Comparison of ENCODE assay signal across 11 cellular contexts in genomic region chr7:77427996-77428603, GRCh38. TPM values are rescaled to one million over a fixed set of nuclear protein-coding genes. Genes with fewer than 3 reads are reported as not detected.
A peak's percentile ranks its signal among the peaks of the same experiment; 100 is the strongest.
DNase-seq lines count a peak whose midpoint lies in the region; ATAC-seq and TF ChIP-seq lines count a peak whose summit lies in the region.
"Had no signal": no experiment of that assay in that cellular context is flagged by ENCODE, and none has a peak within 500 bp of the region (broad histone marks: within the 10 kb centered on the region; RNA-seq: fewer than 3 reads in every experiment).

No MANE protein-coding gene starts in this region.

- ATAC-seq in foreskin keratinocyte = peak; percentile 32
- ATAC-seq: body of pancreas had no signal

- H3K27ac Mint-ChIP-seq in activated naive CD4-positive, alpha-beta T cell treated with anti-CD3 and anti-CD28 coated beads for 36 hours = peak overlapping the region; percentile 10
- peak overlapping the region; percentile 33 for H3K27ac Mint-ChIP-seq in stimulated activated naive CD8-positive, alpha-beta T cell treated with anti-CD3 and anti-CD28 coated beads, Interleukin-15, Interleukin-2, amounts not matched to agents 100 ng/mL and 50 ng/mL, for 24 hours

- CTCF ChIA-PET in activated naive CD4-positive, alpha-beta T cell treated with anti-CD3 and anti-CD28 coated beads for 36 hours (lab: Charles Lee) = interaction anchor here (0.5 to 1.8 kb wide), 3 partner anchors 10 to 234 kb away, joined by 4 to 10 read pairs (median 5); no protein-coding TSS in a partner anchor

- peak overlapping the region; percentile 36 for H3K4me3 Mint-ChIP-seq in activated naive CD4-positive, alpha-beta T cell treated with anti-CD3 and anti-CD28 coated beads for 36 hours
- H3K4me3 Mint-ChIP-seq in stimulated activated naive CD8-positive, alpha-beta T cell treated with anti-CD3 and anti-CD28 coated beads, Interleukin-15, Interleukin-2, amounts not matched to agents 100 ng/mL and 50 ng/mL, for 24 hours = no peak overlapping the region

- H3K27ac ChIP-seq in foreskin keratinocyte = peak overlapping the region; percentile 51

- DNase-seq in activated naive CD4-positive, alpha-beta T cell treated with anti-CD3 and anti-CD28 coated beads for 36 hours = peak; percentile 47
- DNase-seq in activated naive CD4-positive, alpha-beta T cell (lab: John Stamatoyannopoulos, UW) = no peak
- DNase-seq in T1000 (lab: John Stamatoyannopoulos, UW) = peak; percentile 11
- peak in 1 of 2 donors; percentile 52 for DNase-seq in foreskin keratinocyte
- no peak for DNase-seq in ureter (ENCODE audit: low spot score)
- DNase-seq in SIG-M5 (lab: John Stamatoyannopoulos, UW) = no peak
- DNase-seq in NCI-H1930 (lab: John Stamatoyannopoulos, UW) = no peak
- DNase-seq: NK-92 treated with Interleukin-12 subunit alpha and Interleukin-12 subunit beta, amount 100 ng/mL, for 24 hours; pancreas had no signal

- TF ChIP-seq CTCF in foreskin keratinocyte (conservative IDR thresholded peaks at IDR 0.05) = no peak

- peaks cover 31% of the 10 kb centered on the region for H3K4me1 ChIP-seq in foreskin keratinocyte
- H3K4me1 ChIP-seq: body of pancreas, pancreas had no signal

- H3K27me3 Mint-ChIP-seq in activated naive CD4-positive, alpha-beta T cell treated with anti-CD3 and anti-CD28 coated beads for 36 hours (ENCODE audit: low read depth) = peaks cover 2% of the 10 kb centered on the region
- peaks cover 3% of the 10 kb centered on the region for H3K27me3 Mint-ChIP-seq in stimulated activated naive CD8-positive, alpha-beta T cell treated with anti-CD3 and anti-CD28 coated beads, Interleukin-15, Interleukin-2, amounts not matched to agents 100 ng/mL and 50 ng/mL, for 24 hours

- H3K9me3 Mint-ChIP-seq in activated naive CD4-positive, alpha-beta T cell treated with anti-CD3 and anti-CD28 coated beads for 36 hours = no peaks in the 10 kb centered on the region
- no peaks in the 10 kb centered on the region for H3K9me3 Mint-ChIP-seq in stimulated activated naive CD8-positive, alpha-beta T cell treated with anti-CD3 and anti-CD28 coated beads, Interleukin-15, Interleukin-2, amounts not matched to agents 100 ng/mL and 50 ng/mL, for 24 hours

- H3K27me3 ChIP-seq in foreskin keratinocyte = no peaks in the 10 kb centered on the region
- H3K27me3 ChIP-seq: body of pancreas, pancreas had no signal

- peaks cover 31% of the 10 kb centered on the region for H3K4me1 Mint-ChIP-seq in activated naive CD4-positive, alpha-beta T cell treated with anti-CD3 and anti-CD28 coated beads for 36 hours (ENCODE audit: low read depth)
- peaks cover 30% of the 10 kb centered on the region for H3K4me1 Mint-ChIP-seq in stimulated activated naive CD8-positive, alpha-beta T cell treated with anti-CD3 and anti-CD28 coated beads, Interleukin-15, Interleukin-2, amounts not matched to agents 100 ng/mL and 50 ng/mL, for 24 hours (ENCODE audit: low read depth)

- intact Hi-C loops in activated naive CD4-positive, alpha-beta T cell treated with anti-CD3 and anti-CD28 coated beads for 36 hours (cut with micrococcal nuclease) = loop anchor here (1.0 kb wide), 2 partner anchors 12 to 35 kb away; partner anchors contain the start of gene GSAP

- H3K36me3 Mint-ChIP-seq in activated naive CD4-positive, alpha-beta T cell treated with anti-CD3 and anti-CD28 coated beads for 36 hours (ENCODE audit: low read depth) = no peaks in the 10 kb centered on the region
- no peaks in the 10 kb centered on the region for H3K36me3 Mint-ChIP-seq in stimulated activated naive CD8-positive, alpha-beta T cell treated with anti-CD3 and anti-CD28 coated beads, Interleukin-15, Interleukin-2, amounts not matched to agents 100 ng/mL and 50 ng/mL, for 24 hours (ENCODE audit: low read depth)

RNA-seq across cellular contexts. Expression of gene GSAP, which starts 12.0 kb away (rescaled TPM):
- total RNA-seq in activated naive CD4-positive, alpha-beta T cell treated with anti-CD3 and anti-CD28 coated beads for 36 hours = 1 to 10 TPM; 1.1 to 1.5 TPM
- total RNA-seq in foreskin keratinocyte (3.9 and 4.2 TPM in 2 replicates), ureter (39.7 TPM)
- polyA plus RNA-seq in foreskin keratinocyte = 1.6 and 2.0 TPM in 2 replicates

Comparison
In these comparisons a context has a peak if more than half of its experiments do, and no peak if none do; other contexts are left out.
1. DNase-seq: peak in activated naive CD4-positive, alpha-beta T cell treated with anti-CD3 and anti-CD28 coated beads for 36 hours (single experiment) and T1000 (single experiment); none in activated naive CD4-positive, alpha-beta T cell (0 of 4), ureter (single experiment), SIG-M5 (single experiment) and NCI-H1930 (0 of 2).